In genomic region chr14:53608369-53608768, GRCh38 we compare ENCODE assay signal across 14 cellular contexts.
DNase-seq lines count a peak whose midpoint lies in the region; ATAC-seq, FAIRE-seq and TF ChIP-seq lines count a peak whose summit lies in the region.
"Had no signal": no experiment of that assay in that cellular context is flagged by ENCODE, and none has a peak within 500 bp of the region (broad histone marks: within the 10 kb centered on the region; RNA-seq: fewer than 3 reads in every experiment).

No MANE protein-coding gene starts in this region.

- no peaks in the 10 kb centered on the region for H3K36me3 ChIP-seq in MG63
- H3K36me3 ChIP-seq: neutrophil had no signal

- no peak overlapping the region for H3K4me3 ChIP-seq in MG63

- FAIRE-seq in GM12891 (lab: Jason Lieb, UNC), result peak; percentile 75

- ATAC-seq in HG02588 (IDR thresholded peaks at IDR 0.05; ENCODE audit: unreplicated experiment) (peak; percentile 45), HG02884 (IDR thresholded peaks at IDR 0.05; ENCODE audit: unreplicated experiment) (no peak)

- H3K9me3 ChIP-seq in MG63, result no peaks in the 10 kb centered on the region
- H3K9me3 ChIP-seq: neutrophil had no signal

- DNase-seq in GM12891 (ENCODE audit: insufficient read length, low spot score), result no peak
- peak; percentile 15 for DNase-seq in MG63
- peak; percentile 48 for DNase-seq in kidney tubule cell (ENCODE audit: low spot score)
- no peak for DNase-seq in activated CD4-positive, alpha-beta T cell treated with anti-CD3 and anti-CD28 coated beads, Interleukin-2, amount 50 U/mL, for 4 hours
- no peak for DNase-seq in NCI-H2081 treated with DMSO at 0.1 percent for 48 hours (lab: John Stamatoyannopoulos, UW)
- no peak for DNase-seq in cardiac septum (ENCODE audit: low spot score)
- DNase-seq: amniotic stem cell; effector memory CD4-positive, alpha-beta T cell; H9; NCI-H446 treated with DMSO at 0.1 percent for 48 hours; SW 1271 had no signal

- no peaks in the 10 kb centered on the region for H3K27me3 ChIP-seq in MG63
- H3K27me3 ChIP-seq: neutrophil had no signal

- intact Hi-C loops in cardiac septum (cut with DNase I), result no loop called here

- no peak for TF ChIP-seq POLR2A in GM12891 (IDR thresholded peaks at IDR 0.05; ENCODE audit: low read depth, low read length)

TF ChIP-seq in GM12891, 5 proteins besides CTCF, POLR2A, EP300 and RAD21:
- TF ChIP-seq PAX5 (IDR thresholded peaks at IDR 0.05; ENCODE audit: insufficient read depth, low read length, severe bottlenecking) (no peak), SPI1 (IDR thresholded peaks at IDR 0.05; ENCODE audit: low read depth, low read length) (no peak), POLR2AphosphoS5 (IDR thresholded peaks at IDR 0.05; ENCODE audit: low read depth, low read length) (no peak), POU2F2 (IDR thresholded peaks at IDR 0.05; ENCODE audit: low read depth, low read length) (no peak), TAF1 (IDR thresholded peaks at IDR 0.05; ENCODE audit: low read depth, low read length) (no peak)

Comparison
In these comparisons a context has a peak if more than half of its experiments do, and no peak if none do; other contexts are left out.
1. DNase-seq: peak in MG63 (single experiment) and kidney tubule cell (single experiment); none in GM12891 (single experiment), activated CD4-positive, alpha-beta T cell treated with anti-CD3 and anti-CD28 coated beads, Interleukin-2, amount 50 U/mL, for 4 hours (0 of 2), NCI-H2081 treated with DMSO at 0.1 percent for 48 hours (single experiment) and cardiac septum (single experiment).